In genomic region chr1:25437672-25438071, GRCh38 we compare ENCODE assay signal across 2 cellular contexts.
A peak's percentile ranks its signal among the peaks of the same experiment; 100 is the strongest.
TF ChIP-seq lines count a peak whose summit lies in the region.

No MANE protein-coding gene starts in this region.

TF ChIP-seq in HEK293, 187 proteins besides CTCF, POLR2A, EP300 and RAD21:
- TF ChIP-seq ELK4 (IDR thresholded peaks at IDR 0.05; ENCODE audit: borderline replicate concordance, low read depth, low read length): no peak
- TF ChIP-seq ZNF335 (tag by site-specific recombination; conservative IDR thresholded peaks at IDR 0.05): no peak
- TF ChIP-seq ZNF121 (tag by site-specific recombination; IDR thresholded peaks at IDR 0.05): 0 out of 2 replicates have a peak, but pooled peaks have one; percentile 54
TF ChIP-seq in HEK293: peak in this region for 1.

TF ChIP-seq in K562, 482 proteins besides CTCF, POLR2A, EP300 and RAD21:
- no peak for TF ChIP-seq ZNF184 (CRISPR knock-in tag; IDR thresholded peaks at IDR 0.05)
- no peak for TF ChIP-seq FOXA1 (IDR thresholded peaks at IDR 0.05; ENCODE audit: borderline replicate concordance)
- no peak for TF ChIP-seq NR2F6 (CRISPR knock-in tag; IDR thresholded peaks at IDR 0.05)
- no peak for TF ChIP-seq CBX8 (IDR thresholded peaks at IDR 0.05; ENCODE audit: borderline replicate concordance, extremely low read depth, low read depth, low read length, poor library complexity, severe bottlenecking)
- TF ChIP-seq ZNF121 (CRISPR knock-in tag; conservative IDR thresholded peaks at IDR 0.05): peak; percentile 55
- 0 out of 2 replicates have a peak, but pooled peaks have one; percentile 61 for TF ChIP-seq MTF1 (CRISPR knock-in tag; IDR thresholded peaks at IDR 0.05; ENCODE audit: borderline replicate concordance)
- no peak for TF ChIP-seq NCOA1 (IDR thresholded peaks at IDR 0.05; ENCODE audit: low read depth)
- TF ChIP-seq LEF1 (IDR thresholded peaks at IDR 0.05): no peak
